In the genomic region with DNA sequence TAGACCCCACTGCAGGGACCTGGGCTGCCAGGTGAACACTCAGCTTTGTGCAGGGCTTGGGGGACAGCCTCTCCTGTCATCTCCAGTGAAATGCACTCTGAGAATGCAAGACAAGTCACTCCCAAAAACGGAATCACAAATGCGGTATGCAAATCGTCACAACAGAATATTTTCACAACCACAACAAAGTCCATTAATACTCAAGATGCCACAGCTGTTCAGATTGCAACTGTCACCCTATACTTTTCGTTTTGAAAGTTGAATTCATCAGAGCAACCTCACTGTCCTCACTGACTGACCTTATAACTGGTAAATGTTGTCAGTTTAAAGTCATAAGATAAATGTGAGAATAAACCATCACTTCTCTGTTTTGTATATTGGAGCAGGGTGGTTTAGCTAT, we compare ENCODE assay signal across 15 cellular contexts. TPM values are rescaled to one million over a fixed set of nuclear protein-coding genes. Genes with fewer than 3 reads are reported as not detected.
DNase-seq lines count a peak whose midpoint lies in the region; ATAC-seq and TF ChIP-seq lines count a peak whose summit lies in the region.
"Had no signal": no experiment of that assay in that cellular context is flagged by ENCODE, and none has a peak within 500 bp of the region (broad histone marks: within the 10 kb centered on the region; RNA-seq: fewer than 3 reads in every experiment).

No MANE protein-coding gene starts in this region.

- H4K20me1 ChIP-seq in GM23338 (replicated peaks; ENCODE audit: insufficient read depth), result no peaks in the 10 kb centered on the region

- no peak overlapping the region for H3K27ac ChIP-seq in GM23338 (ENCODE audit: low read depth)
- H3K27ac ChIP-seq: lower lobe of right lung had no signal

- no peaks in the 10 kb centered on the region for H3K79me2 ChIP-seq in GM23338 (replicated peaks; ENCODE audit: insufficient read depth)

- no peak for TF ChIP-seq CTCF in natural killer cell (IDR thresholded peaks at IDR 0.05)
- TF ChIP-seq CTCF in GM23338 (conservative IDR thresholded peaks at IDR 0.05; ENCODE audit: low read depth in 2 of 2), result no peak

- H3K4me1 ChIP-seq in GM23338 (ENCODE audit: insufficient read depth), result no peaks in the 10 kb centered on the region
- H3K4me1 ChIP-seq: lower lobe of right lung had no signal

- no peaks in the 10 kb centered on the region for H3K9me3 Mint-ChIP-seq in natural killer cell treated with Interleukin-12 subunit alpha and Interleukin-12 subunit beta and Interleukin-15 and Interleukin-18, amount 100 ng/mL, for 72 hours
- H3K9me3 Mint-ChIP-seq in natural killer cell, result peaks cover 0 to 4% of the 10 kb centered on the region in 2 donors
- H3K9me3 Mint-ChIP-seq in stimulated activated effector memory CD8-positive, alpha-beta T cell treated with anti-CD3 and anti-CD28 coated beads, Interleukin-12 subunit alpha, Interleukin-12 subunit beta, amount 100 ng/mL, for 72 hours, result peaks cover under 1% of the 10 kb centered on the region
- H3K9me3 Mint-ChIP-seq in GM23338, result no peaks in the 10 kb centered on the region; the same call in 2 of the 3 replicates

- H3F3A ChIP-seq in GM23338 (replicated peaks; ENCODE audit: low read depth), result no peaks in the 10 kb centered on the region

- H3K4me3 ChIP-seq in GM23338, result no peak overlapping the region
- H3K4me3 ChIP-seq: lower lobe of right lung had no signal

- H3K36me3 ChIP-seq in GM23338 (ENCODE audit: insufficient read depth), result no peaks in the 10 kb centered on the region
- H3K36me3 ChIP-seq: lower lobe of right lung had no signal

- H3K4me2 ChIP-seq in GM23338, result no peak overlapping the region

- ATAC-seq in natural killer cell treated with Interleukin-12 subunit alpha and Interleukin-12 subunit beta and Interleukin-15 and Interleukin-18, amount 100 ng/mL, for 72 hours, result peak; percentile 2 to 61
- ATAC-seq in natural killer cell (no peak), GM21717 (IDR thresholded peaks at IDR 0.05; ENCODE audit: unreplicated experiment) (peak; percentile 41), HG03558 (IDR thresholded peaks at IDR 0.05; ENCODE audit: extremely low read depth, unreplicated experiment) (peak; percentile 28), GM23338 (no peak)
- ATAC-seq in stimulated activated effector memory CD8-positive, alpha-beta T cell treated with anti-CD3 and anti-CD28 coated beads, Interleukin-12 subunit alpha, Interleukin-12 subunit beta, amount 100 ng/mL, for 72 hours, result peak; percentile 65
- ATAC-seq: lower lobe of right lung, PC-3, sciatic nerve had no signal

- peak overlapping the region; percentile 94 for H3K4me3 Mint-ChIP-seq in natural killer cell treated with Interleukin-12 subunit alpha and Interleukin-12 subunit beta and Interleukin-15 and Interleukin-18, amount 100 ng/mL, for 72 hours
- H3K4me3 Mint-ChIP-seq in natural killer cell, result no peak overlapping the region
- H3K4me3 Mint-ChIP-seq in stimulated activated effector memory CD8-positive, alpha-beta T cell treated with anti-CD3 and anti-CD28 coated beads, Interleukin-12 subunit alpha, Interleukin-12 subunit beta, amount 100 ng/mL, for 72 hours, result peak overlapping the region; percentile 65
- H3K4me3 Mint-ChIP-seq in GM23338, result no peak overlapping the region
- H3K4me3 Mint-ChIP-seq: brain had no signal

- peak overlapping the region; percentile 96 to 100 for H3K27ac Mint-ChIP-seq in natural killer cell treated with Interleukin-12 subunit alpha and Interleukin-12 subunit beta and Interleukin-15 and Interleukin-18, amount 100 ng/mL, for 72 hours
- peak overlapping the region in 1 of 2 donors; percentile 54 for H3K27ac Mint-ChIP-seq in natural killer cell
- peak overlapping the region; percentile 67 for H3K27ac Mint-ChIP-seq in stimulated activated effector memory CD8-positive, alpha-beta T cell treated with anti-CD3 and anti-CD28 coated beads, Interleukin-12 subunit alpha, Interleukin-12 subunit beta, amount 100 ng/mL, for 72 hours
- no peak overlapping the region for H3K27ac Mint-ChIP-seq in GM23338
- H3K27ac Mint-ChIP-seq: brain had no signal

- H2AFZ ChIP-seq in GM23338, result no peak overlapping the region

- H3K9me2 ChIP-seq in GM23338 (ENCODE audit: insufficient read depth), result no peaks in the 10 kb centered on the region; the same call in 1 of the 2 replicates

- peaks cover 52% of the 10 kb centered on the region for H3K36me3 Mint-ChIP-seq in natural killer cell treated with Interleukin-12 subunit alpha and Interleukin-12 subunit beta and Interleukin-15 and Interleukin-18, amount 100 ng/mL, for 72 hours
- H3K36me3 Mint-ChIP-seq in natural killer cell, result no peaks in the 10 kb centered on the region
- H3K36me3 Mint-ChIP-seq in stimulated activated effector memory CD8-positive, alpha-beta T cell treated with anti-CD3 and anti-CD28 coated beads, Interleukin-12 subunit alpha, Interleukin-12 subunit beta, amount 100 ng/mL, for 72 hours, result peaks cover 70% of the 10 kb centered on the region
- H3K36me3 Mint-ChIP-seq in GM23338 (ENCODE audit: low read depth), result peaks cover 4% of the 10 kb centered on the region; the same call in 2 of the 3 replicates

- H3K4me1 Mint-ChIP-seq in natural killer cell treated with Interleukin-12 subunit alpha and Interleukin-12 subunit beta and Interleukin-15 and Interleukin-18, amount 100 ng/mL, for 72 hours (ENCODE audit: low read depth in 2 of 2), result peaks cover 57 to 94% of the 10 kb centered on the region in 2 donors
- H3K4me1 Mint-ChIP-seq in natural killer cell, result peaks cover 35 to 51% of the 10 kb centered on the region in 2 donors
- H3K4me1 Mint-ChIP-seq in stimulated activated effector memory CD8-positive, alpha-beta T cell treated with anti-CD3 and anti-CD28 coated beads, Interleukin-12 subunit alpha, Interleukin-12 subunit beta, amount 100 ng/mL, for 72 hours, result peaks cover 78% of the 10 kb centered on the region
- peaks cover 5% of the 10 kb centered on the region for H3K4me1 Mint-ChIP-seq in GM23338
- H3K4me1 Mint-ChIP-seq: brain had no signal

- DNase-seq in natural killer cell treated with Interleukin-12 subunit alpha and Interleukin-12 subunit beta and Interleukin-15 and Interleukin-18, amount 100 ng/mL, for 72 hours (ENCODE audit: low spot score), result no peak
- DNase-seq in natural killer cell (no peak), GM23338 (ENCODE audit: low spot score) (no peak), activated gamma-delta T cell treated with Interleukin-2 at 50 U/mL for 16 hours (no peak), NCI-H1436 treated with DMSO at 0.1 percent for 48 hours (lab: John Stamatoyannopoulos, UW) (no peak)
- peak in 1 of 2 donors; percentile 70 for DNase-seq in stimulated activated effector memory CD8-positive, alpha-beta T cell treated with anti-CD3 and anti-CD28 coated beads, Interleukin-12 subunit alpha, Interleukin-12 subunit beta, amount 100 ng/mL, for 72 hours (ENCODE audit: low spot score in 2 of 2)
- DNase-seq: AML-193, Kasumi-1, lower lobe of right lung, PC-3 had no signal

- intact Hi-C loops in natural killer cell (cut with micrococcal nuclease), result no loop called here

- H3K27me3 Mint-ChIP-seq in natural killer cell treated with Interleukin-12 subunit alpha and Interleukin-12 subunit beta and Interleukin-15 and Interleukin-18, amount 100 ng/mL, for 72 hours, result peaks cover 0 to 3% of the 10 kb centered on the region in 2 donors
- peaks cover 3 to 5% of the 10 kb centered on the region in 2 donors for H3K27me3 Mint-ChIP-seq in natural killer cell (ENCODE audit: low read depth in 2 of 2)
- H3K27me3 Mint-ChIP-seq in GM23338 (ENCODE audit: insufficient read depth, low read depth, poor library complexity), result peaks cover 7% of the 10 kb centered on the region

- H3K27me3 ChIP-seq in GM23338 (ENCODE audit: insufficient read depth), result no peaks in the 10 kb centered on the region

TF ChIP-seq in GM23338, 12 proteins besides CTCF, POLR2A, EP300 and RAD21 (continues in another document):
- TF ChIP-seq EZH2 (IDR thresholded peaks at IDR 0.05; ENCODE audit: low read depth, unreplicated experiment) (no peak), ZNF114 (CRISPR knock-in tag; IDR thresholded peaks at IDR 0.05) (no peak), NANOG (IDR thresholded peaks at IDR 0.05; ENCODE audit: borderline replicate concordance) (no peak), STAT1 (IDR thresholded peaks at IDR 0.05; ENCODE audit: unreplicated experiment) (no peak), CREB1 (CRISPR knock-in tag; IDR thresholded peaks at IDR 0.05; ENCODE audit: low read depth) (no peak), EZH2phosphoT487 (IDR thresholded peaks at IDR 0.05; ENCODE audit: unreplicated experiment) (no peak), POLR2AphosphoS5 (IDR thresholded peaks at IDR 0.05; ENCODE audit: low read depth) (no peak)
- TF ChIP-seq, protein P1, sequence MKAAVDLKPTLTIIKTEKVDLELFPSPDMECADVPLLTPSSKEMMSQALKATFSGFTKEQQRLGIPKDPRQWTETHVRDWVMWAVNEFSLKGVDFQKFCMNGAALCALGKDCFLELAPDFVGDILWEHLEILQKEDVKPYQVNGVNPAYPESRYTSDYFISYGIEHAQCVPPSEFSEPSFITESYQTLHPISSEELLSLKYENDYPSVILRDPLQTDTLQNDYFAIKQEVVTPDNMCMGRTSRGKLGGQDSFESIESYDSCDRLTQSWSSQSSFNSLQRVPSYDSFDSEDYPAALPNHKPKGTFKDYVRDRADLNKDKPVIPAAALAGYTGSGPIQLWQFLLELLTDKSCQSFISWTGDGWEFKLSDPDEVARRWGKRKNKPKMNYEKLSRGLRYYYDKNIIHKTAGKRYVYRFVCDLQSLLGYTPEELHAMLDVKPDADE (IDR thresholded peaks at IDR 0.05), result no peak

RNA-seq across cellular contexts. Expression of gene JAKMIP1, which starts 16.6 kb away (rescaled TPM):
- 10 to 100 TPM; 16.3 to 66.7 TPM for total RNA-seq in natural killer cell treated with Interleukin-12 subunit alpha and Interleukin-12 subunit beta and Interleukin-15 and Interleukin-18, amount 100 ng/mL, for 72 hours
- total RNA-seq in natural killer cell, result 10 to 100 TPM in 2 of 3 donors, 1 to 10 TPM in 1; 8.8 to 21.8 (median 16.4) TPM
- 5.1 and 5.9 TPM in 2 replicates for total RNA-seq in GM23338 (2014; rRNA removed; shearing (Covaris generic))
- polyA plus RNA-seq in GM23338 (2016; fragmentation: Nextera tagmentation; extraction: Ambion mirVana), result 4.6 and 5.5 TPM in 2 replicates
- total RNA-seq: fibroblast of villous mesenchyme had no signal

Comparison
In these comparisons a context has a peak if more than half of its experiments do, and no peak if none do; other contexts are left out.
1. ATAC-seq: peak in natural killer cell treated with Interleukin-12 subunit alpha and Interleukin-12 subunit beta and Interleukin-15 and Interleukin-18, amount 100 ng/mL, for 72 hours (2 of 2), GM21717 (single experiment), HG03558 (single experiment) and stimulated activated effector memory CD8-positive, alpha-beta T cell treated with anti-CD3 and anti-CD28 coated beads, Interleukin-12 subunit alpha, Interleukin-12 subunit beta, amount 100 ng/mL, for 72 hours (single experiment); none in natural killer cell (0 of 3) and GM23338 (single experiment).
2. H3K4me3 Mint-ChIP-seq: peak in natural killer cell treated with Interleukin-12 subunit alpha and Interleukin-12 subunit beta and Interleukin-15 and Interleukin-18, amount 100 ng/mL, for 72 hours (single experiment) and stimulated activated effector memory CD8-positive, alpha-beta T cell treated with anti-CD3 and anti-CD28 coated beads, Interleukin-12 subunit alpha, Interleukin-12 subunit beta, amount 100 ng/mL, for 72 hours (single experiment); none in natural killer cell (single experiment) and GM23338 (single experiment).